ENCODE assay signal across 8 cellular contexts in the genomic region with DNA sequence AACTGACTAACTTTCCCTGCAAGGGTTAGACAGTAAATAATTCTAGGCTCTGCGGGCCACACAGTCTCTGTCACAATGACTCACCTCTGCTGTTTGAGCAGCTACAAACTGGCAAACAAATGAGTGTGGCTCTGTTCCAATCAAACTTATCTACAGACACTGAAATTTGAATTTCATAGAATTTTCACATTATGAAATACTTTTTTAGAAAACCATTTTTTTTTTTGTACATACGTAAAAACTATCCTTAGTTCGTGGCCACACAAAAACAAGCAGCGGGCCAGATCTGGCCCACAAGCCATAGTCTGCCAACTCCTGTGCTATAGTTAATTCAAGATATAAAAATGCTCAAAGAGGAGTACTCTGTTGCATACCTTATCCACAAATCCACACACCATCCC.
A peak's percentile ranks its signal among the peaks of the same experiment; 100 is the strongest.
DNase-seq lines count a peak whose midpoint lies in the region; ATAC-seq lines count a peak whose summit lies in the region.

No MANE protein-coding gene starts in this region.

- no peak for ATAC-seq in GM19023 (IDR thresholded peaks at IDR 0.05; ENCODE audit: unreplicated experiment)
- no peak for ATAC-seq in HG03571 (IDR thresholded peaks at IDR 0.05; ENCODE audit: unreplicated experiment)

- DNase-seq in ACHN = peak; percentile 57
- DNase-seq in HUDEP-2 (lab: John Stamatoyannopoulos, UW; ENCODE audit: unreplicated experiment in 76 of 76) = peak in 59 of 76 experiments; percentile 8 to 86 (median 61)
- peak; percentile 37 to 47 for DNase-seq in activated CD4-positive, alpha-beta T cell treated with anti-CD3 and anti-CD28 coated beads, Interleukin-2, amount 50 U/mL, for 48 hours
- DNase-seq in fibroblast of peridontal ligament (ENCODE audit: extremely low read depth) = peak; percentile 64
- DNase-seq in stimulated activated naive CD4-positive, alpha-beta T cell treated with Interleukin-2 at 50 U/mL for 16 hours (lab: John Stamatoyannopoulos, UW) = peak; percentile 41
- DNase-seq in NCI-H146 treated with DMSO at 0.1 percent for 48 hours (lab: John Stamatoyannopoulos, UW; ENCODE audit: unreplicated experiment) = no peak

- in situ Hi-C loops in ACHN (cut with HindIII; ENCODE audit: low pct_ligation_motif_present, low pct_unique_long_range_greater_than_20kb, low sequenced_read_pairs) = no loop called here
